ENCODE assay signal across 9 cellular contexts in genomic region chr2:238784671-238785527, GRCh38.
DNase-seq lines count a peak whose midpoint lies in the region; ATAC-seq and TF ChIP-seq lines count a peak whose summit lies in the region.
"Had no signal": no experiment of that assay in that cellular context is flagged by ENCODE, and none has a peak within 500 bp of the region (broad histone marks: within the 10 kb centered on the region; RNA-seq: fewer than 3 reads in every experiment).

No MANE protein-coding gene starts in this region.

- TF ChIP-seq CTCF in lung (IDR thresholded peaks at IDR 0.05; ENCODE audit: control extremely low read depth, extremely low read depth), result peak; percentile 81

- H3K27ac ChIP-seq in lung (ENCODE audit: low read depth in 1 of 2, low read length in 1 of 2), result peak overlapping the region in 1 of 2 donors; percentile 37
- H3K27ac ChIP-seq: neutrophil had no signal

- POLR2A ChIA-PET in activated CD4-positive, alpha-beta T cell treated with anti-CD3 and anti-CD28 coated beads for 36 hours (lab: Charles Lee), result interaction anchor here (0.7 kb wide), 1 partner anchor 414 kb away, joined by 8 read pairs; no protein-coding TSS in a partner anchor

- peaks cover 2% of the 10 kb centered on the region for H3K4me1 Mint-ChIP-seq in activated CD4-positive, alpha-beta T cell treated with anti-CD3 and anti-CD28 coated beads for 36 hours

- no peak overlapping the region for H3K4me3 Mint-ChIP-seq in activated CD4-positive, alpha-beta T cell treated with anti-CD3 and anti-CD28 coated beads for 36 hours

- peaks cover 12% of the 10 kb centered on the region for H3K27me3 Mint-ChIP-seq in activated CD4-positive, alpha-beta T cell treated with anti-CD3 and anti-CD28 coated beads for 36 hours

- no peaks in the 10 kb centered on the region for H3K36me3 ChIP-seq in lung (ENCODE audit: control insufficient read depth in 2 of 2, insufficient read depth in 2 of 2, low read length in 2 of 2)
- H3K36me3 ChIP-seq: neutrophil had no signal

- 27% methylated on average over 17 of the region's 17 CpGs for WGBS in lung, 2 donors

- H3K9me3 ChIP-seq in lung (ENCODE audit: control insufficient read depth in 2 of 2, insufficient read depth in 1 of 2, low read length in 1 of 2), result peaks cover 0 to 2% of the 10 kb centered on the region in 2 donors
- H3K9me3 ChIP-seq: neutrophil had no signal

- ATAC-seq in activated CD4-positive, alpha-beta T cell treated with anti-CD3 and anti-CD28 coated beads for 36 hours, result peak; percentile 58
- ATAC-seq in lung (ENCODE audit: insufficient read depth, low FRiP score), result no peak
- no peak for ATAC-seq in GM18498 (IDR thresholded peaks at IDR 0.05; ENCODE audit: unreplicated experiment)

- H3K27me3 ChIP-seq in lung (ENCODE audit: control insufficient read depth, insufficient read depth), result no peaks in the 10 kb centered on the region

- H3K9me3 Mint-ChIP-seq in activated CD4-positive, alpha-beta T cell treated with anti-CD3 and anti-CD28 coated beads for 36 hours (ENCODE audit: low read depth), result no peaks in the 10 kb centered on the region

- intact Hi-C loops in activated CD4-positive, alpha-beta T cell treated with anti-CD3 and anti-CD28 coated beads for 36 hours (cut with DNase I, micrococcal nuclease), result loop anchor here (1.0 to 5.0 kb wide), 6 partner anchors 63 to 428 kb away; no protein-coding TSS in a partner anchor

- no peaks in the 10 kb centered on the region for H3K4me1 ChIP-seq in lung (ENCODE audit: control insufficient read depth in 2 of 2, insufficient read depth in 2 of 2, low read length in 2 of 2)

- no peak overlapping the region for H3K4me3 ChIP-seq in lung

- DNase-seq in activated gamma-delta T cell treated with Interleukin-2 at 50 U/mL for 16 hours (peak; percentile 50), activated gamma-delta T cell (lab: John Stamatoyannopoulos, UW) (no peak), NCI-H2196 treated with DMSO at 0.1 percent for 48 hours (lab: John Stamatoyannopoulos, UW; ENCODE audit: unreplicated experiment) (peak; percentile 27), dedifferentiated amniotic fluid mesenchymal stem cell (ENCODE audit: extremely low spot score) (peak; percentile 64), lung (ENCODE audit: low spot score) (peak; percentile 65)
- peak; percentile 80 for DNase-seq in activated CD4-positive, alpha-beta T cell treated with anti-CD3 and anti-CD28 coated beads for 36 hours
- DNase-seq in stimulated activated CD4-positive, alpha-beta T cell treated with anti-CD3 and anti-CD28 coated beads, TNF-alpha, amount 100 ng/mL, for 48 hours (ENCODE audit: low read depth in 3 of 3), result peak; percentile 34 to 43 (median 41)

- no peak overlapping the region for H3K27ac Mint-ChIP-seq in activated CD4-positive, alpha-beta T cell treated with anti-CD3 and anti-CD28 coated beads for 36 hours

- no peaks in the 10 kb centered on the region for H3K36me3 Mint-ChIP-seq in activated CD4-positive, alpha-beta T cell treated with anti-CD3 and anti-CD28 coated beads for 36 hours (ENCODE audit: low read depth)

- CTCF ChIA-PET in activated CD4-positive, alpha-beta T cell treated with anti-CD3 and anti-CD28 coated beads for 36 hours (lab: Charles Lee), result interaction anchor here (0.6 to 1.8 kb wide), 21 partner anchors 15 to 1344 kb away, joined by 3 to 8 read pairs (median 3); no protein-coding TSS in a partner anchor
